In the genomic region with DNA sequence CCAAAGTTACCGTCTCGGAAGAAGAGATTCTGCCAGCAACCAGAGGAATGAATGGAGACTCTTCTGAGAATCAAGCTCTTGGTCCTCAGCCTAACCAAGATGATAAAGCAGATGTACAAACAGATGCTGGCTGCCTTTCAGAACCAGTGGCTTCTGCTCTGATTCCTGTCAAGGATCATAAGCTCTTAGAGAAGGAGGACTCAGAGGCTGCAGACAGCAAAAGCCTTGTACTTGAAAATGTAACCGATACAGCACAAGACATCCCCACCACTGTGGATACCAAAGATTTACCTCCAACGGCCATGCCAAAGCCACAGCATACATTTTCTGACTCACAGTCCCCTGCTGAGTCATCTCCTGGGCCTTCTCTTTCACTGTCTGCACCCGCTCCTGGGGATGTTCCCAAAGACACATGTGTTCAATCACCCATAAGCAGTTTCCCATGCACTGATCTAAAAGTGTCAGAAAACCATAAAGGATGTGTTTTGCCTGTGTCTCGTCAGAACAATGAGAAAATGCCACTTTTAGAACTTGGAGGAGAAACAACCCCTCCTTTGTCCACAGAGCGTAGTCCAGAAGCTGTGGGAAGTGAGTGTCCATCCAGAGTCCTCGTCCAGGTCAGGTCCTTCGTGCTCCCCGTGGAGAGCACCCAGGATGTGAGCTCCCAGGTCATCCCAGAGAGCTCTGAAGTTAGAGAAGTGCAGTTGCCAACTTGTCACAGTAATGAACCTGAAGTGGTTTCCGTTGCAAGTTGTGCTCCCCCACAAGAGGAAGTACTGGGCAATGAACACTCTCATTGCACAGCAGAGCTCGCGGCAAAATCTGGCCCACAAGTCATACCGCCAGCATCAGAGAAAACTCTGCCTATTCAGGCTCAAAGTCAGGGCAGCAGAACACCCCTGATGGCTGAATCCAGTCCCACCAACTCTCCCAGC, we compare ENCODE assay signal across 8 cellular contexts.
DNase-seq lines count a peak whose midpoint lies in the region; ATAC-seq and TF ChIP-seq lines count a peak whose summit lies in the region.

No MANE protein-coding gene starts in this region.

- peak overlapping the region; percentile 34 for H3K4me2 ChIP-seq in IMR-90 (ENCODE audit: low read depth, low read length)

- ATAC-seq in GM21515 (IDR thresholded peaks at IDR 0.05; ENCODE audit: unreplicated experiment): peak; percentile 52
- ATAC-seq in IMR-90 (ENCODE audit: low read depth): peak; percentile 96
- peak; percentile 52 to 78 (median 72) for ATAC-seq in natural killer cell
- ATAC-seq in aorta (ENCODE audit: low FRiP score): peak; percentile 50

- 97% methylated on average over 5 of the region's 14 CpGs; no CpG with 5 or more reads in 1 of the 2 experiments for WGBS in IMR-90 (ENCODE audit: extremely low coverage in 2 of 2, insufficient read length in 1 of 2), 2 experiments
- WGBS in aorta, 2 donors: 80 to 83% methylated on average over 14 of the region's 14 CpGs

- H3K9ac ChIP-seq in IMR-90 (ENCODE audit: low read depth, low read length): peak overlapping the region; percentile 3; the same call in 1 of the 2 replicates

- H4K8ac ChIP-seq in IMR-90 (ENCODE audit: low read depth in 2 of 2, low read length in 2 of 2): peak overlapping the region; percentile 58 to 83

- H4K91ac ChIP-seq in IMR-90 (ENCODE audit: insufficient read depth, low read depth, low read length): peak overlapping the region; percentile 93

- TF ChIP-seq CTCF in IMR-90 (conservative IDR thresholded peaks at IDR 0.05; ENCODE audit: low read depth, low read length) (no peak), VCaP (conservative IDR thresholded peaks at IDR 0.05) (no peak), cardiac fibroblast (IDR thresholded peaks at IDR 0.05; ENCODE audit: low read depth, low read length) (no peak), natural killer cell (IDR thresholded peaks at IDR 0.05) (no peak)

- DNase-seq in CD8-positive, alpha-beta memory T cell: peak; percentile 53 to 87 (median 78)
- DNase-seq in IMR-90: peak; percentile 95
- peak; percentile 76 to 93 for DNase-seq in cardiac fibroblast (ENCODE audit: low read depth in 2 of 2)
- DNase-seq in natural killer cell: peak; percentile 66
- DNase-seq in aorta: peak in 1 of 2 donors; percentile 65
- no peak for DNase-seq in GM19240 (ENCODE audit: insufficient read length, low spot score)

- CTCF ChIA-PET in CD8-positive, alpha-beta memory T cell (lab: Charles Lee): interaction anchor here (1.4 to 9.1 kb wide), 6 partner anchors 8 to 46 kb away, joined by 3 to 147 read pairs (median 5); no protein-coding TSS in a partner anchor
- CTCF ChIA-PET in IMR-90 (lab: Yijun Ruan, JAX): no interaction called here

- peak overlapping the region; percentile 78 for H2BK5ac ChIP-seq in IMR-90 (ENCODE audit: low read depth, low read length, poor library complexity, severe bottlenecking)

- H2BK15ac ChIP-seq in IMR-90 (ENCODE audit: low read depth, low read length): peak overlapping the region; percentile 77

- peak overlapping the region; percentile 63 for H3K23ac ChIP-seq in IMR-90 (ENCODE audit: low read depth, low read length)

- H4K5ac ChIP-seq in IMR-90 (ENCODE audit: low read depth, low read length): peak overlapping the region; percentile 17; the same call in 1 of the 2 replicates

- peak overlapping the region; percentile 78 for H2AFZ ChIP-seq in IMR-90 (replicated peaks; ENCODE audit: low read length, poor library complexity)

- peak overlapping the region; percentile 87 for H3K4ac ChIP-seq in IMR-90 (ENCODE audit: low read depth, low read length)

- H3K56ac ChIP-seq in IMR-90 (ENCODE audit: extremely low read depth, insufficient read depth, low read length): peak overlapping the region; percentile 74

- peaks cover 0 to 17% (median 0%) of the 10 kb centered on the region in 3 donors for H3K36me3 Mint-ChIP-seq in CD8-positive, alpha-beta memory T cell
- H3K36me3 Mint-ChIP-seq in natural killer cell: no peaks in the 10 kb centered on the region

- intact Hi-C loops in IMR-90 (cut with micrococcal nuclease): no loop called here
- intact Hi-C loops in natural killer cell (cut with micrococcal nuclease): loop anchor here (1.0 to 10.0 kb wide), 4 partner anchors 7 to 873 kb away; no protein-coding TSS in a partner anchor
- intact Hi-C loops in aorta (cut with DNase I): no loop called here

- no peaks in the 10 kb centered on the region for H3K27me3 Mint-ChIP-seq in CD8-positive, alpha-beta memory T cell
- no peaks in the 10 kb centered on the region for H3K27me3 Mint-ChIP-seq in natural killer cell (ENCODE audit: low read depth in 2 of 2)

- dilution Hi-C loops in IMR-90 (cut with HindIII; ENCODE audit: low sequenced_read_pairs, unreplicated experiment): no loop called here

- H3K9me3 ChIP-seq in CD8-positive, alpha-beta memory T cell (ENCODE audit: low read length): no peaks in the 10 kb centered on the region
- H3K9me3 ChIP-seq in IMR-90 (ENCODE audit: control insufficient read depth, insufficient read depth, low read length) (no peaks in the 10 kb centered on the region), aorta (ENCODE audit: control insufficient read depth, low read length) (no peaks in the 10 kb centered on the region)

- H3K9me3 Mint-ChIP-seq in CD8-positive, alpha-beta memory T cell: no peaks in the 10 kb centered on the region
- H3K9me3 Mint-ChIP-seq in natural killer cell: no peaks in the 10 kb centered on the region

- peaks cover 69 to 90% (median 88%) of the 10 kb centered on the region in 3 donors for H3K4me1 Mint-ChIP-seq in CD8-positive, alpha-beta memory T cell
- H3K4me1 Mint-ChIP-seq in natural killer cell: peaks cover 51 to 76% of the 10 kb centered on the region in 2 donors

- peak overlapping the region; percentile 98 for H2BK20ac ChIP-seq in IMR-90 (ENCODE audit: low read depth, low read length)

- in situ Hi-C loops in IMR-90 (cut with MboI; ENCODE audit: low sequenced_read_pairs): no loop called here

- H3K4me3 Mint-ChIP-seq in CD8-positive, alpha-beta memory T cell: peak overlapping the region; percentile 90 to 95 (median 93)
- peak overlapping the region; percentile 94 for H3K4me3 Mint-ChIP-seq in natural killer cell

- H2AK9ac ChIP-seq in IMR-90 (replicated peaks; ENCODE audit: low read depth, low read length, poor library complexity): peak overlapping the region; percentile 89

- peak overlapping the region; percentile 71 for H3K4me3 ChIP-seq in CD8-positive, alpha-beta memory T cell (ENCODE audit: low read length)
- H3K4me3 ChIP-seq in IMR-90 (ENCODE audit: insufficient read depth, low read depth, low read length) (no peak overlapping the region), cardiac fibroblast (replicated peaks in 1 of 2; ENCODE audit: low read depth in 2 of 2, low read length in 2 of 2) (peak overlapping the region in 1 of 2 donors; percentile 16), aorta (ENCODE audit: low read length in 2 of 2) (no peak overlapping the region)

- H3K27me3 ChIP-seq in CD8-positive, alpha-beta memory T cell (ENCODE audit: insufficient read depth, low read length, poor library complexity, severe bottlenecking): no peaks in the 10 kb centered on the region
- H3K27me3 ChIP-seq in IMR-90 (ENCODE audit: control insufficient read depth, insufficient read depth, low read length): no peaks in the 10 kb centered on the region
- no peaks in the 10 kb centered on the region for H3K27me3 ChIP-seq in aorta (ENCODE audit: control insufficient read depth in 1 of 2, insufficient read depth in 2 of 2, low read length in 1 of 2)

- H3K79me1 ChIP-seq in IMR-90 (ENCODE audit: low read depth in 1 of 2, low read length in 2 of 2): no peaks in the 10 kb centered on the region

- H3K14ac ChIP-seq in IMR-90 (replicated peaks; ENCODE audit: low read depth, low read length): peak overlapping the region; percentile 68

- H3K27ac Mint-ChIP-seq in CD8-positive, alpha-beta memory T cell: peak overlapping the region; percentile 96 to 99 (median 98)
- H3K27ac Mint-ChIP-seq in natural killer cell: peak overlapping the region; percentile 91 to 95

- H3K18ac ChIP-seq in IMR-90 (ENCODE audit: low read depth, low read length): peak overlapping the region; percentile 81

- H4K20me1 ChIP-seq in IMR-90 (ENCODE audit: insufficient read depth, low read length): no peaks in the 10 kb centered on the region

- peak overlapping the region; percentile 69 for H2AK5ac ChIP-seq in IMR-90 (ENCODE audit: low read depth, low read length)

- H3K36me3 ChIP-seq in CD8-positive, alpha-beta memory T cell (ENCODE audit: insufficient read depth, low read length): no peaks in the 10 kb centered on the region
- H3K36me3 ChIP-seq in IMR-90 (ENCODE audit: control insufficient read depth, insufficient read depth, low read length) (no peaks in the 10 kb centered on the region), aorta (ENCODE audit: control insufficient read depth in 1 of 2, insufficient read depth in 2 of 2, low read length in 1 of 2) (no peaks in the 10 kb centered on the region)

- H2BK120ac ChIP-seq in IMR-90 (ENCODE audit: low read depth, low read length): peak overlapping the region; percentile 95

- BruUV-seq in IMR-90 (replicated peaks; lab: Mats Ljungman, UMichigan): TSS peak; percentile 73

- H3K9me1 ChIP-seq in IMR-90 (ENCODE audit: insufficient read depth, low read length): peaks cover 4% of the 10 kb centered on the region; the same call in 1 of the 2 replicates

- H3K4me1 ChIP-seq in CD8-positive, alpha-beta memory T cell (ENCODE audit: insufficient read depth, low read length): peaks cover 51% of the 10 kb centered on the region
- H3K4me1 ChIP-seq in IMR-90 (ENCODE audit: control insufficient read depth, insufficient read depth, low read length) (peaks cover 9% of the 10 kb centered on the region), aorta (ENCODE audit: control insufficient read depth in 1 of 2, insufficient read depth in 2 of 2, low read length in 2 of 2) (no peaks in the 10 kb centered on the region)

- POLR2A ChIA-PET in CD8-positive, alpha-beta memory T cell (lab: Charles Lee): interaction anchor here (0.9 to 3.8 kb wide), 4 partner anchors 8 to 194 kb away, joined by 3 to 60 read pairs (median 6); a partner anchor contains a TSS
- POLR2A ChIA-PET in IMR-90 (lab: Charles Lee; ENCODE audit: unreplicated experiment): no interaction called here

- TF ChIP-seq RAD21 in IMR-90 (IDR thresholded peaks at IDR 0.05; ENCODE audit: low read length): no peak

- no peak for TF ChIP-seq POLR2A in IMR-90 (IDR thresholded peaks at IDR 0.05; ENCODE audit: low read depth, low read length)

- peak overlapping the region; percentile 83 for H3K27ac ChIP-seq in CD8-positive, alpha-beta memory T cell (ENCODE audit: low read depth, low read length)
- H3K27ac ChIP-seq in IMR-90 (ENCODE audit: insufficient read depth, low read length) (peak overlapping the region; percentile 72), VCaP (peak overlapping the region; percentile 100), aorta (ENCODE audit: low read depth in 1 of 2, low read length in 2 of 2) (no peak overlapping the region)

TF ChIP-seq in IMR-90, 13 proteins besides CTCF, POLR2A, EP300 and RAD21 (continues in another document):
- TF ChIP-seq MXI1 (IDR thresholded peaks at IDR 0.05; ENCODE audit: borderline replicate concordance, low read depth, low read length) (0 out of 2 replicates have a peak, but pooled peaks have one; percentile 36), FOS (IDR thresholded peaks at IDR 0.05; ENCODE audit: low read depth, low read length) (peak; percentile 94)

Comparison
In these comparisons a context has a peak if more than half of its experiments do, and no peak if none do; other contexts are left out.
1. H3K27ac ChIP-seq: peak in CD8-positive, alpha-beta memory T cell (single experiment), IMR-90 (single experiment) and VCaP (single experiment); none in aorta (0 of 2).
2. Peak in every context shown above with its lines, with median percentiles within 50 percentile points of each other: ATAC-seq.